ENCODE assay signal across 8 cellular contexts in the genomic region with DNA sequence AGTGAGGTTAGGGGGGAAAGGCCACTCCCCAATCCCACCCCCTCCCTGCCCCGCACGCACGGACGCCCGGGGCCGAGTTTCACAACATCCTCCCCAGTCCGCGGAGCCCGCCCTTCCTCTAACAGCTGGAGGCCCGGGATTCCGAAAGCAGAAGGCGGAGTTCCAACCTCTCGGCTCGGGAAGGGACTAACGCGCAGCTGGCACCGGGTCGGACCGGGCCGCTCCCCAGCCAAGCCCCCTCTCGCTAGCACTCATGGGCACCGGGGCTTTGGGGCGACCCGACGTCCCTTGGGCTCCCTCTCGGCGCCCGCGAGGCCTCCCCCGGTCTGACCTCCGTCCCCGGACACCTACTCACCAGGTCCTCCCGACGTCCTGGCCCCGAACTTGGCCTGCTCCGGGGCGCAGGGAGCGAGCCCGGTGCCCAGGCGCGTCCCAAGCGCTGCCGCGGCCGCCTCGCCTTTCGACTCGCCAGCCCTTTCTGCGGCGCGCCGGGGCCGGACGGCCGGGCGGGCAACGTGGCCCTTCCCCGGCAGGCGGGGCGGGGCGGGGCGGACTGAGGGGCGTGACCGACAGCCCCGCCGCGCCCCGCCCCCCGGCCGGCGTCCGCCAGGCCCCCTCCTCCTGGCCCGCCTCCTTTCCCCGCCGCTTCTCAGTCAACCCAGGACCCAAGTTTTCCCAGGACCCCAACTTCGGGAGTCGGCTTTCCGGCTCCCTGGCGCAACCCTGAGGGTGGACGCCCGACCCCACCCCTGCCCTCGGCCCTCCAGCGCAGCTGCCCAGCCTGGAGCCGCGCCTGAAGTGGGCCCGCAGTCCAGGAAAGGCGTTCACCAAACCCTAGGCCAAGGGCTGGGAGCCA. TPM values are rescaled to one million over a fixed set of nuclear protein-coding genes. Genes with fewer than 3 reads are reported as not detected.
DNase-seq lines count a peak whose midpoint lies in the region; ATAC-seq and TF ChIP-seq lines count a peak whose summit lies in the region.

A gene (minus strand): TSS at position 482 of the 856 bp plus-strand sequence. CDS start 9,835 bp downstream, outside the sequence.

- H3K4me3 ChIP-seq in GM12875 (ENCODE audit: low read depth, low read length) = peak within 1 kb of the TSS; percentile 94

- TF ChIP-seq CTCF in GM12875 (IDR thresholded peaks at IDR 0.05; ENCODE audit: borderline replicate concordance, insufficient read depth, low read depth, low read length) = no peak

- peak; percentile 37 for ATAC-seq in HG02571 (IDR thresholded peaks at IDR 0.05; ENCODE audit: unreplicated experiment)

- DNase-seq in NCI-H1105 (lab: John Stamatoyannopoulos, UW) (peak; percentile 23), cerebellum (ENCODE audit: low spot score) (peak; percentile 78), kidney glomerular epithelial cell (lab: John Stamatoyannopoulos, UW) (peak; percentile 57), NCI-H2107 (lab: John Stamatoyannopoulos, UW) (no peak)
- DNase-seq in activated CD4-positive, CD25-positive, alpha-beta regulatory T cell treated with anti-CD3 and anti-CD28 coated beads, Interleukin-2, amount 50 U/mL, for 16 hours (ENCODE audit: low read depth, low spot score) = peak; percentile 57
- DNase-seq in stimulated activated CD4-positive, alpha-beta T cell treated with anti-CD3 and anti-CD28 coated beads, Interleukin-1b, Interleukin-23, amount 100 ng/mL, for 1 hour (ENCODE audit: low read depth in 2 of 2) = peak; percentile 47 to 78

RNA-seq across cellular contexts. Expression of the gene that starts here (rescaled TPM):
- 24.1 TPM for total RNA-seq in cerebellum
